ENCODE assay signal across 9 cellular contexts in genomic region chr7:150370612-150371071, GRCh38. TPM values are rescaled to one million over a fixed set of nuclear protein-coding genes. Genes with fewer than 3 reads are reported as not detected.
A peak's percentile ranks its signal among the peaks of the same experiment; 100 is the strongest.
DNase-seq lines count a peak whose midpoint lies in the region; ATAC-seq and TF ChIP-seq lines count a peak whose summit lies in the region.
"Had no signal": no experiment of that assay in that cellular context is flagged by ENCODE, and none has a peak within 500 bp of the region (broad histone marks: within the 10 kb centered on the region; RNA-seq: fewer than 3 reads in every experiment).

No MANE protein-coding gene starts in this region.

- peaks cover 21% of the 10 kb centered on the region for H3K4me1 ChIP-seq in smooth muscle cell (ENCODE audit: low read depth)

- H3K4me3 ChIP-seq in fibroblast of the aortic adventitia (ENCODE audit: low read depth, low read length) (peak overlapping the region; percentile 22), smooth muscle cell (peak overlapping the region; percentile 79)
- H3K4me3 ChIP-seq: SK-N-MC had no signal

- H3F3A ChIP-seq in smooth muscle cell (ENCODE audit: low read depth): peaks cover 22% of the 10 kb centered on the region

- H3K27ac ChIP-seq in smooth muscle cell (ENCODE audit: low read depth): peak overlapping the region; percentile 91
- H3K27ac ChIP-seq: SK-N-MC had no signal

- TF ChIP-seq CTCF in fibroblast of the aortic adventitia (IDR thresholded peaks at IDR 0.05; ENCODE audit: insufficient read depth, low read length) (peak; percentile 8), smooth muscle cell (IDR thresholded peaks at IDR 0.05; ENCODE audit: borderline replicate concordance, insufficient read depth, poor library complexity, severe bottlenecking) (no peak)

- peaks cover 15% of the 10 kb centered on the region for H4K20me1 ChIP-seq in smooth muscle cell (ENCODE audit: low read depth)

- 60% methylated on average over 3 of the region's 3 CpGs for WGBS in smooth muscle cell (ENCODE audit: low lambda C conversion rate)

- peak overlapping the region; percentile 95 for H3K4me3 Mint-ChIP-seq in T-helper 2 cell treated with Interferon-gamma antibody and Interleukin-4, amounts not matched to agents 5 μg/mL and 100 μg/mL, for 36 hours
- H3K4me3 Mint-ChIP-seq in T-cell: peak overlapping the region; percentile 59 to 95 (median 92)

- no peaks in the 10 kb centered on the region for H3K27me3 ChIP-seq in smooth muscle cell (ENCODE audit: low read depth)

- no peak overlapping the region for H3K27ac Mint-ChIP-seq in T-helper 2 cell treated with Interferon-gamma antibody and Interleukin-4, amounts not matched to agents 5 μg/mL and 100 μg/mL, for 36 hours
- peak overlapping the region; percentile 95 to 96 for H3K27ac Mint-ChIP-seq in T-cell

- H3K9me3 ChIP-seq in smooth muscle cell (replicated peaks; ENCODE audit: low read depth): no peaks in the 10 kb centered on the region

- POLR2A ChIA-PET in T-cell (lab: Charles Lee): interaction anchor here in 1 of 2 donors (1.2 kb wide), 1 partner anchor 15 kb away, joined by 3 read pairs; no protein-coding TSS in a partner anchor

- CTCF ChIA-PET in T-cell (lab: Charles Lee): interaction anchor here (0.6 to 1.9 kb wide), 3 partner anchors 15 to 716 kb away, joined by 4 to 6 read pairs (median 6); a partner anchor contains a TSS

- peak overlapping the region; percentile 86 for H3K9ac ChIP-seq in smooth muscle cell (ENCODE audit: low read depth)

- intact Hi-C loops in posterior vena cava (cut with DNase I): loop anchor here in 1 of 2 donors (5.0 kb wide), 1 partner anchor 37 kb away; a partner anchor contains a TSS

- no peak overlapping the region for H2AFZ ChIP-seq in smooth muscle cell (ENCODE audit: low read depth)

- ATAC-seq in T-cell (replicated peaks in 1 of 4) (no peak), HG03442 (IDR thresholded peaks at IDR 0.05; ENCODE audit: unreplicated experiment) (no peak)

- peaks cover 31% of the 10 kb centered on the region for H3K79me2 ChIP-seq in smooth muscle cell (ENCODE audit: low read depth)

- DNase-seq in T-helper 2 cell treated with Interferon-gamma antibody and Interleukin-4, amounts not matched to agents 5 μg/mL and 100 μg/mL, for 36 hours (ENCODE audit: low spot score): no peak
- no peak for DNase-seq in T-helper 2 cell
- DNase-seq in T-cell: no peak
- DNase-seq in fibroblast of the aortic adventitia (ENCODE audit: low read depth): peak; percentile 58
- no peak for DNase-seq in smooth muscle cell (lab: John Stamatoyannopoulos, UW; ENCODE audit: unreplicated experiment)
- DNase-seq in anterior cingulate cortex (lab: John Stamatoyannopoulos, UW): no peak
- DNase-seq in posterior vena cava (ENCODE audit: low spot score): no peak

- H3K36me3 Mint-ChIP-seq in T-helper 2 cell treated with Interferon-gamma antibody and Interleukin-4, amounts not matched to agents 5 μg/mL and 100 μg/mL, for 36 hours (ENCODE audit: low read depth): peaks cover 21% of the 10 kb centered on the region
- H3K36me3 Mint-ChIP-seq in T-cell: peaks cover 11% of the 10 kb centered on the region

- peaks cover 26% of the 10 kb centered on the region for H3K4me1 Mint-ChIP-seq in T-helper 2 cell treated with Interferon-gamma antibody and Interleukin-4, amounts not matched to agents 5 μg/mL and 100 μg/mL, for 36 hours (ENCODE audit: low read depth)
- peaks cover 51 to 60% (median 59%) of the 10 kb centered on the region in 3 donors for H3K4me1 Mint-ChIP-seq in T-cell

- no peaks in the 10 kb centered on the region for H3K27me3 Mint-ChIP-seq in T-helper 2 cell treated with Interferon-gamma antibody and Interleukin-4, amounts not matched to agents 5 μg/mL and 100 μg/mL, for 36 hours (ENCODE audit: low read depth)
- no peaks in the 10 kb centered on the region for H3K27me3 Mint-ChIP-seq in T-cell

- peak overlapping the region; percentile 97 for H3K4me2 ChIP-seq in smooth muscle cell

- no peaks in the 10 kb centered on the region for H3K9me3 Mint-ChIP-seq in T-helper 2 cell treated with Interferon-gamma antibody and Interleukin-4, amounts not matched to agents 5 μg/mL and 100 μg/mL, for 36 hours
- H3K9me3 Mint-ChIP-seq in T-cell: no peaks in the 10 kb centered on the region

- H3K36me3 ChIP-seq in smooth muscle cell (ENCODE audit: low read depth): no peaks in the 10 kb centered on the region

RNA-seq across cellular contexts. Expression of gene REPIN1, which starts 2.0 kb away (rescaled TPM):
- total RNA-seq in T-cell (100 to 1,000 TPM in 3 of 5 donors, 10 to 100 TPM in 2; 64.0 to 110 (median 101) TPM), fibroblast of the aortic adventitia (ENCODE audit: low replicate concordance) (33.6 and 40.5 TPM in 2 replicates), smooth muscle cell (39.4 and 60.9 TPM in 2 replicates), posterior vena cava (10 to 100 TPM; 48.9 to 50.5 TPM)
- polyA plus RNA-seq in smooth muscle cell: 55.5 and 68.1 TPM in 2 replicates

RNA-seq across cellular contexts. Expression of gene ZNF775, which starts 8.5 kb away (rescaled TPM):
- total RNA-seq in T-cell (1 to 10 TPM; 1.9 to 8.6 (median 6.3) TPM), fibroblast of the aortic adventitia (ENCODE audit: low replicate concordance) (2.8 and 4.4 TPM in 2 replicates), smooth muscle cell (4.7 and 5.9 TPM in 2 replicates), posterior vena cava (1 to 10 TPM; 4.6 to 5.0 TPM)
- polyA plus RNA-seq in smooth muscle cell: 16.8 and 23.8 TPM in 2 replicates

RNA-seq across cellular contexts. Expression of gene RARRES2, which starts 29.2 kb away (rescaled TPM):
- total RNA-seq in T-cell (1 to 10 TPM in 3 of 5 donors, not detected in 2; 2.7 to 3.2 (median 2.7) TPM), fibroblast of the aortic adventitia (ENCODE audit: low replicate concordance) (1.4 and 76.1 TPM in 2 replicates), smooth muscle cell (23.6 and 23.8 TPM in 2 replicates), posterior vena cava (100 to 1,000 TPM; 123 to 153 TPM)
- 31.8 and 37.5 TPM in 2 replicates for polyA plus RNA-seq in smooth muscle cell

RNA-seq across cellular contexts. Expression of gene ACTR3C, which starts 47.3 kb away (rescaled TPM):
- 10 to 100 TPM in 4 of 5 donors, 1 to 10 TPM in 1; 9.2 to 14.6 (median 12.4) TPM for total RNA-seq in T-cell
- total RNA-seq in fibroblast of the aortic adventitia (ENCODE audit: low replicate concordance): 0.54 TPM in 1 of 2 replicates, not detected in the other
- 1.7 and 7.6 TPM in 2 replicates for total RNA-seq in smooth muscle cell
- polyA plus RNA-seq in smooth muscle cell: 0.89 and 2.4 TPM in 2 replicates
- total RNA-seq in posterior vena cava: 1 to 10 TPM in 1 of 2 donors, under 1 TPM in 1; 1.00 to 1.7 TPM

RNA-seq across cellular contexts. Expression of gene LRRC61, which starts 47.5 kb away (rescaled TPM):
- 10 to 100 TPM in 4 of 5 donors, 1 to 10 TPM in 1; 8.8 to 21.4 (median 16.6) TPM for total RNA-seq in T-cell
- total RNA-seq in fibroblast of the aortic adventitia (ENCODE audit: low replicate concordance): 0.09 and 2.2 TPM in 2 replicates
- 6.9 and 7.4 TPM in 2 replicates for total RNA-seq in smooth muscle cell
- 14.7 and 16.6 TPM in 2 replicates for polyA plus RNA-seq in smooth muscle cell
- total RNA-seq in posterior vena cava: 1 to 10 TPM; 2.2 to 2.6 TPM
